15 cellular contexts compared by ENCODE assay signal in genomic region chr20:18986895-18987580, GRCh38.
DNase-seq lines count a peak whose midpoint lies in the region; ATAC-seq, FAIRE-seq and TF ChIP-seq lines count a peak whose summit lies in the region.
"Had no signal": no experiment of that assay in that cellular context is flagged by ENCODE, and none has a peak within 500 bp of the region (broad histone marks: within the 10 kb centered on the region; RNA-seq: fewer than 3 reads in every experiment).

No MANE protein-coding gene starts in this region.

- H3K9ac ChIP-seq in astrocyte (ENCODE audit: low read length) (no peak overlapping the region), rectal smooth muscle tissue (ENCODE audit: low read length) (no peak overlapping the region)
- H3K9ac ChIP-seq: BLaER1 had no signal

- H3K4me3 ChIP-seq in astrocyte (ENCODE audit: insufficient read depth, low read depth, low read length) (no peak overlapping the region), rectal smooth muscle tissue (ENCODE audit: low read length) (no peak overlapping the region), transverse colon (no peak overlapping the region)
- H3K4me3 ChIP-seq: BLaER1 had no signal

- H3K4me1 Mint-ChIP-seq in astrocyte (ENCODE audit: low read depth, unreplicated experiment), result peaks cover 14% of the 10 kb centered on the region
- H3K4me1 Mint-ChIP-seq: CD8-positive, alpha-beta memory T cell had no signal

- in situ Hi-C loops in transverse colon (cut with MboI; ENCODE audit: low pct_ligation_motif_present in 1 of 4, low pct_unique_long_range_greater_than_20kb in 1 of 4, low sequenced_read_pairs in 3 of 4), result no loop called here

- FAIRE-seq in astrocyte (lab: Jason Lieb, UNC) (no peak), RCC 7860 (lab: Jason Lieb, UNC) (no peak)

- TF ChIP-seq POLR2A in transverse colon (IDR thresholded peaks at IDR 0.05), result no peak

- ATAC-seq in GM18858 (IDR thresholded peaks at IDR 0.05; ENCODE audit: unreplicated experiment), result no peak
- no peak for ATAC-seq in HG03175 (IDR thresholded peaks at IDR 0.05; ENCODE audit: unreplicated experiment)

- TF ChIP-seq CTCF in astrocyte (IDR thresholded peaks at IDR 0.05; ENCODE audit: insufficient read depth, low read depth, low read length) (no peak), transverse colon (IDR thresholded peaks at IDR 0.05) (no peak)

- H3K4me2 ChIP-seq in astrocyte (ENCODE audit: low read length), result no peak overlapping the region
- H3K4me2 ChIP-seq: BLaER1 had no signal

- H3K27me3 Mint-ChIP-seq in astrocyte (ENCODE audit: low read depth, unreplicated experiment), result peaks cover 2% of the 10 kb centered on the region

- H3K27ac ChIP-seq in astrocyte (ENCODE audit: low read depth, low read length) (no peak overlapping the region), rectal smooth muscle tissue (ENCODE audit: low read depth, low read length) (peak overlapping the region; percentile 59), transverse colon (peak overlapping the region; percentile 54 to 55 (median 54))
- H3K27ac ChIP-seq: BLaER1 had no signal

- WGBS in transverse colon (ENCODE audit: low coverage in 1 of 2), 2 donors, result 75 to 88% methylated on average over 6 to 9 of the region's 9 CpGs

- no peak overlapping the region for H2AFZ ChIP-seq in astrocyte (ENCODE audit: low read depth, low read length)

- DNase-seq in astrocyte (ENCODE audit: low read depth), result no peak
- DNase-seq in islet precursor cell, result peak; percentile 14
- no peak for DNase-seq in transverse colon
- DNase-seq in DMS53 (lab: John Stamatoyannopoulos, UW), result no peak
- no peak for DNase-seq in RCC 7860 (ENCODE audit: low spot score)
- DNase-seq: CD8-positive, alpha-beta memory T cell; DMS 273 treated with DMSO at 0.1 percent for 48 hours; NCI-H1436 treated with DMSO at 0.1 percent for 48 hours; NCI-H2081 treated with DMSO at 0.1 percent for 48 hours; NCI-H226; NCI-H526 had no signal

- H3K4me1 ChIP-seq in astrocyte (ENCODE audit: insufficient read depth, low read length) (no peaks in the 10 kb centered on the region), rectal smooth muscle tissue (ENCODE audit: control insufficient read depth, insufficient read depth, low read length) (peaks cover 11% of the 10 kb centered on the region), transverse colon (peaks cover 0 to 5% (median 1%) of the 10 kb centered on the region in 4 donors)
- H3K4me1 ChIP-seq: BLaER1 had no signal

- no peak for TF ChIP-seq EP300 in transverse colon (IDR thresholded peaks at IDR 0.05; ENCODE audit: low read depth)

- no peaks in the 10 kb centered on the region for H3K36me3 Mint-ChIP-seq in astrocyte (ENCODE audit: low read depth, unreplicated experiment)
- H3K36me3 Mint-ChIP-seq: CD8-positive, alpha-beta memory T cell had no signal

- no peaks in the 10 kb centered on the region for H3K79me2 ChIP-seq in astrocyte (ENCODE audit: insufficient read depth, low read length)

- H3K27me3 ChIP-seq in astrocyte (ENCODE audit: insufficient read depth, low read length) (no peaks in the 10 kb centered on the region), rectal smooth muscle tissue (ENCODE audit: control insufficient read depth, insufficient read depth, low read length) (no peaks in the 10 kb centered on the region), transverse colon (no peaks in the 10 kb centered on the region)
- H3K27me3 ChIP-seq: BLaER1 had no signal

- no peak overlapping the region for H3K4me3 Mint-ChIP-seq in astrocyte (ENCODE audit: unreplicated experiment)
- H3K4me3 Mint-ChIP-seq: CD8-positive, alpha-beta memory T cell had no signal

- intact Hi-C loops in transverse colon (cut with DNase I; ENCODE audit: low total_unique reads), result no loop called here

- peaks cover 10% of the 10 kb centered on the region for H3K9me3 Mint-ChIP-seq in astrocyte (ENCODE audit: unreplicated experiment)

- H3K9me3 ChIP-seq in astrocyte (ENCODE audit: insufficient read depth, low read depth, low read length) (no peaks in the 10 kb centered on the region), transverse colon (no peaks in the 10 kb centered on the region)
- H3K9me3 ChIP-seq: BLaER1 had no signal

- peak overlapping the region; percentile 62 for H3K27ac Mint-ChIP-seq in astrocyte (ENCODE audit: unreplicated experiment)

- H3K36me3 ChIP-seq in astrocyte (ENCODE audit: insufficient read depth, low read length) (no peaks in the 10 kb centered on the region), rectal smooth muscle tissue (ENCODE audit: control insufficient read depth, insufficient read depth, low read length) (no peaks in the 10 kb centered on the region), transverse colon (no peaks in the 10 kb centered on the region)
- H3K36me3 ChIP-seq: BLaER1 had no signal

- no peaks in the 10 kb centered on the region for H4K20me1 ChIP-seq in astrocyte (ENCODE audit: insufficient read depth, low read length)
- H4K20me1 ChIP-seq: BLaER1 had no signal
